Comparison of ENCODE assay signal across 8 cellular contexts in the genomic region with DNA sequence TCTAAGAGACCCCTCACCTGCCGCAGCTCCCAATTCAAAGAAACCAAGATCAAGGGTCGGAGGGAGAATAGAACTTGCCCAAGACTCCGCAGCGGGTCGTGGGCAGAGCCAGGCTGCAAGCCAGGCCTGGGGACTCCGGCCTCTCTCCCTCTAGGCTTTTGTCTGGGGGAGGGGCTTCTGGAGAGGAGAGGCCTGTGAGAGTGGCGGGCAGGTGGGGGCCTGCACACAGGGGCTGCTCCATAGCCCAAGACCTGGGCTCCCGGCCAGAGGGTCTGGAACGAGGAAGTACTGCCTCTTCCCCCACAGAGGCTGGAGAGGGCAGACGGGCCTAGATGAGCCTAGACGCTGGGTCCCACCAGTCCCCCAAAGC. TPM values are rescaled to one million over a fixed set of nuclear protein-coding genes. Genes with fewer than 3 reads are reported as not detected.
DNase-seq lines count a peak whose midpoint lies in the region; ATAC-seq lines count a peak whose summit lies in the region.
"Had no signal": no experiment of that assay in that cellular context is flagged by ENCODE, and none has a peak within 500 bp of the region (broad histone marks: within the 10 kb centered on the region; RNA-seq: fewer than 3 reads in every experiment).

No MANE protein-coding gene starts in this region.

- peak overlapping the region; percentile 92 for H3K4me3 Mint-ChIP-seq in activated CD8-positive, alpha-beta T cell treated with anti-CD3 and anti-CD28 coated beads, Interleukin-2, amount 10 ng/mL, durations not matched to agents 7 days and 5 days
- H3K4me3 Mint-ChIP-seq in immature natural killer cell = peak overlapping the region; percentile 92 to 100 (median 94)
- H3K4me3 Mint-ChIP-seq in stimulated activated naive CD8-positive, alpha-beta T cell treated with anti-CD3 and anti-CD28 coated beads, Interleukin-15, Interleukin-2, amounts not matched to agents 100 ng/mL and 50 ng/mL, for 24 hours = peak overlapping the region; percentile 85

- POLR2A ChIA-PET in activated CD8-positive, alpha-beta T cell treated with anti-CD3 and anti-CD28 coated beads, Interleukin-2, amount 10 ng/mL, durations not matched to agents 7 days and 5 days (lab: Charles Lee) = interaction anchor here (1.0 to 4.3 kb wide), 4 partner anchors 11 to 111 kb away, joined by 3 to 81 read pairs (median 4); partner anchors contain the start of gene ST6GALNAC4

- ATAC-seq in activated CD8-positive, alpha-beta T cell treated with anti-CD3 and anti-CD28 coated beads, Interleukin-2, amount 10 ng/mL, durations not matched to agents 7 days and 5 days = peak; percentile 6
- ATAC-seq in HG03135 (IDR thresholded peaks at IDR 0.05; ENCODE audit: unreplicated experiment) (no peak), HG02885 (IDR thresholded peaks at IDR 0.05; ENCODE audit: poor library complexity, unreplicated experiment) (no peak)

- H3K9me3 ChIP-seq in KOPT-K1 (ENCODE audit: insufficient read depth, low read length, poor library complexity, severe bottlenecking) = no peaks in the 10 kb centered on the region

- H3K36me3 Mint-ChIP-seq in activated CD8-positive, alpha-beta T cell treated with anti-CD3 and anti-CD28 coated beads, Interleukin-2, amount 10 ng/mL, durations not matched to agents 7 days and 5 days (ENCODE audit: low read depth) = peaks cover 34% of the 10 kb centered on the region
- peaks cover 0 to 3% (median 0%) of the 10 kb centered on the region in 3 donors for H3K36me3 Mint-ChIP-seq in immature natural killer cell
- peaks cover 7% of the 10 kb centered on the region for H3K36me3 Mint-ChIP-seq in stimulated activated naive CD8-positive, alpha-beta T cell treated with anti-CD3 and anti-CD28 coated beads, Interleukin-15, Interleukin-2, amounts not matched to agents 100 ng/mL and 50 ng/mL, for 24 hours (ENCODE audit: low read depth)

- no peaks in the 10 kb centered on the region for H3K27me3 Mint-ChIP-seq in activated CD8-positive, alpha-beta T cell treated with anti-CD3 and anti-CD28 coated beads, Interleukin-2, amount 10 ng/mL, durations not matched to agents 7 days and 5 days (ENCODE audit: low read depth)
- peaks cover 23 to 27% (median 27%) of the 10 kb centered on the region in 3 donors for H3K27me3 Mint-ChIP-seq in immature natural killer cell (ENCODE audit: low read depth in 3 of 3)
- H3K27me3 Mint-ChIP-seq in stimulated activated naive CD8-positive, alpha-beta T cell treated with anti-CD3 and anti-CD28 coated beads, Interleukin-15, Interleukin-2, amounts not matched to agents 100 ng/mL and 50 ng/mL, for 24 hours = no peaks in the 10 kb centered on the region

- peaks cover 63% of the 10 kb centered on the region for H3K4me1 Mint-ChIP-seq in activated CD8-positive, alpha-beta T cell treated with anti-CD3 and anti-CD28 coated beads, Interleukin-2, amount 10 ng/mL, durations not matched to agents 7 days and 5 days (ENCODE audit: low read depth)
- peaks cover 62 to 63% of the 10 kb centered on the region in 2 donors for H3K4me1 Mint-ChIP-seq in immature natural killer cell
- H3K4me1 Mint-ChIP-seq in stimulated activated naive CD8-positive, alpha-beta T cell treated with anti-CD3 and anti-CD28 coated beads, Interleukin-15, Interleukin-2, amounts not matched to agents 100 ng/mL and 50 ng/mL, for 24 hours (ENCODE audit: low read depth) = peaks cover 65% of the 10 kb centered on the region

- H3K27ac ChIP-seq in KOPT-K1 (ENCODE audit: low read depth, low read length, poor library complexity, severe bottlenecking) = peak overlapping the region; percentile 62
- H3K27ac ChIP-seq: SK-N-MC had no signal

- CTCF ChIA-PET in activated CD8-positive, alpha-beta T cell treated with anti-CD3 and anti-CD28 coated beads, Interleukin-2, amount 10 ng/mL, durations not matched to agents 7 days and 5 days (lab: Charles Lee) = interaction anchor here (1.0 to 5.4 kb wide), 6 partner anchors 11 to 169 kb away, joined by 3 to 34 read pairs (median 4); partner anchors contain the start of genes CDK9, ST6GALNAC4 and TOR2A

- no peaks in the 10 kb centered on the region for H3K36me3 ChIP-seq in KOPT-K1 (ENCODE audit: insufficient read depth, low read length)

- no peaks in the 10 kb centered on the region for H3K9me3 Mint-ChIP-seq in activated CD8-positive, alpha-beta T cell treated with anti-CD3 and anti-CD28 coated beads, Interleukin-2, amount 10 ng/mL, durations not matched to agents 7 days and 5 days (ENCODE audit: insufficient read depth)
- H3K9me3 Mint-ChIP-seq in immature natural killer cell = no peaks in the 10 kb centered on the region
- H3K9me3 Mint-ChIP-seq in stimulated activated naive CD8-positive, alpha-beta T cell treated with anti-CD3 and anti-CD28 coated beads, Interleukin-15, Interleukin-2, amounts not matched to agents 100 ng/mL and 50 ng/mL, for 24 hours = no peaks in the 10 kb centered on the region

- peak overlapping the region; percentile 100 for H3K27ac Mint-ChIP-seq in activated CD8-positive, alpha-beta T cell treated with anti-CD3 and anti-CD28 coated beads, Interleukin-2, amount 10 ng/mL, durations not matched to agents 7 days and 5 days
- peak overlapping the region; percentile 99 to 100 (median 100) for H3K27ac Mint-ChIP-seq in immature natural killer cell
- peak overlapping the region; percentile 98 for H3K27ac Mint-ChIP-seq in stimulated activated naive CD8-positive, alpha-beta T cell treated with anti-CD3 and anti-CD28 coated beads, Interleukin-15, Interleukin-2, amounts not matched to agents 100 ng/mL and 50 ng/mL, for 24 hours

- DNase-seq in activated CD8-positive, alpha-beta T cell treated with anti-CD3 and anti-CD28 coated beads, Interleukin-2, amount 10 ng/mL, durations not matched to agents 7 days and 5 days = no peak
- DNase-seq in immature natural killer cell (no peak), NCI-H526 treated with DMSO at 0.1 percent for 48 hours (lab: John Stamatoyannopoulos, UW) (no peak)

RNA-seq across cellular contexts. Expression of gene ST6GALNAC6, which starts 5.1 kb away (rescaled TPM):
- 10 to 100 TPM; 68.6 to 77.6 TPM for total RNA-seq in activated CD8-positive, alpha-beta T cell treated with anti-CD3 and anti-CD28 coated beads, Interleukin-2, amount 10 ng/mL, durations not matched to agents 7 days and 5 days
- polyA plus RNA-seq in immature natural killer cell = 10 to 100 TPM; 84.0 to 97.8 (median 94.1) TPM

RNA-seq across cellular contexts. Expression of gene ST6GALNAC4, which starts 12.3 kb away (rescaled TPM):
- 10 to 100 TPM; 37.0 to 39.7 TPM for total RNA-seq in activated CD8-positive, alpha-beta T cell treated with anti-CD3 and anti-CD28 coated beads, Interleukin-2, amount 10 ng/mL, durations not matched to agents 7 days and 5 days
- polyA plus RNA-seq in immature natural killer cell = 10 to 100 TPM in 1 of 3 donors, 1 to 10 TPM in 2; 8.7 to 20.1 (median 9.1) TPM

RNA-seq across cellular contexts. Expression of gene PIP5KL1, which starts 26.1 kb away (rescaled TPM):
- total RNA-seq in activated CD8-positive, alpha-beta T cell treated with anti-CD3 and anti-CD28 coated beads, Interleukin-2, amount 10 ng/mL, durations not matched to agents 7 days and 5 days = 1 to 10 TPM; 2.6 to 2.7 TPM
- polyA plus RNA-seq in immature natural killer cell = under 1 TPM in 2 of 3 donors, not detected in 1; 0.14 to 0.18 TPM

RNA-seq across cellular contexts. Expression of gene AK1, which starts 27.0 kb away (rescaled TPM):
- 10 to 100 TPM; 22.4 to 30.4 TPM for total RNA-seq in activated CD8-positive, alpha-beta T cell treated with anti-CD3 and anti-CD28 coated beads, Interleukin-2, amount 10 ng/mL, durations not matched to agents 7 days and 5 days
- polyA plus RNA-seq in immature natural killer cell = 1 to 10 TPM in 1 of 3 donors, under 1 TPM in 1, not detected in 1; 0.12 to 1.0 TPM

RNA-seq across cellular contexts. Expression of gene DPM2, which starts 33.2 kb away (rescaled TPM):
- 10 to 100 TPM; 47.9 to 53.8 TPM for total RNA-seq in activated CD8-positive, alpha-beta T cell treated with anti-CD3 and anti-CD28 coated beads, Interleukin-2, amount 10 ng/mL, durations not matched to agents 7 days and 5 days
- 10 to 100 TPM; 48.0 to 79.7 (median 59.8) TPM for polyA plus RNA-seq in immature natural killer cell
